In the genomic region with DNA sequence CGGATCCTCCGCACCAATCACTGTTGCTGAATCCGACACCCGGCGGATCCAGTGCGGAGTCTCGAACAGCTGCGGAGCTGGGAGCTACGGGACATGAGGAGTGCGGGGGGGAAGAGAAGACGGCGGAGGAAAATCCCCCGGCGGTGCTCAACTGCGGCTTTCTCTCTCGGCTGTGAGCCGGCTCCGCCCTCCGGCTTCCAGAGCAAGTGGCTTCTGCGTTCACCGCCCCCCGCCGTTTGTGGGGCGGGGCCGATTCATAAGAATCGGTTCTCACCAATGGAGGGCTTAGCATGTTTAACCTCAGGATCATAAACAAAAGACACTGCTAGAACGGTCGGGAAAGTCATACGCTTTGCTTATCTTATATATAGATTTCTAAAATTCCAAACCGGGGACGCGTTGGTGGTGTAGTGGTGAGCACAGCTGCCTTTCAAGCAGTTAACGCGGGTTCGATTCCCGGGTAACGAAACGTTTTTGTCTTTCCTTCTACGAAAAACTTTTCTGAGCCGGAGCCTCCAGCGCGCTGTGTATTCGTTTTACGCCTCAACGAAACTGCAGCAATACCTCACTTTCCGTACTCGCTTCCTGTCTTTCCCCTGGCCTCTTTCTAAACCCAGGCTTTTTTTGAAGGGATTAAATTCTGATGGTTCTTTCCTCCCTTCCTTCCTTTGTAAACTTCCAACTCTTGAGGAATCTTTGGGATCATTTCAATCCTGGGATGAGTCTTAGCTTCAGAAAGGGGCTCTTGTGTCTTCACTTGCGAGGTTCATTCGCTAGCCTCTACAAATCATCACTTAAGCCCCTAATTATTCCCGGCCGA, we compare ENCODE assay signal across 8 cellular contexts. TPM values are rescaled to one million over a fixed set of nuclear protein-coding genes. Genes with fewer than 3 reads are reported as not detected.
DNase-seq lines count a peak whose midpoint lies in the region; ATAC-seq and TF ChIP-seq lines count a peak whose summit lies in the region.
"Not testable (repeated sequence)": the region's sequence is repeated elsewhere in the genome, so short reads cannot be mapped to it uniquely, and the experiment has no call there.

No MANE protein-coding gene starts in this region.

- ATAC-seq in CD8-positive, alpha-beta T cell, result peak; percentile 94
- ATAC-seq in GM19463 (IDR thresholded peaks at IDR 0.05; ENCODE audit: unreplicated experiment) (peak; percentile 87), lower lobe of right lung (peak; percentile 96 to 97)

- peaks cover 11% of the 10 kb centered on the region for H3K4me1 Mint-ChIP-seq in CD8-positive, alpha-beta T cell (ENCODE audit: low read depth)

- peak; percentile 77 to 95 (median 82) for DNase-seq in CD8-positive, alpha-beta T cell
- DNase-seq in HL-60 (ENCODE audit: low read depth in 1 of 2, low spot score in 1 of 2) (peak in 1 of 2 experiments; percentile 91), lower lobe of right lung (peak; percentile 95)
- peak; percentile 91 for DNase-seq in NK-92 treated with Interleukin-12 subunit alpha and Interleukin-12 subunit beta, amount 100 ng/mL, for 24 hours (lab: John Stamatoyannopoulos, UW)
- peak; percentile 31 to 64 (median 62) for DNase-seq in activated CD8-positive, alpha-beta memory T cell treated with anti-CD3 and anti-CD28 coated beads for 48 hours (ENCODE audit: low read depth in 2 of 3, low spot score in 2 of 3)
- DNase-seq in effector memory CD4-positive, alpha-beta T cell, result peak; percentile 85 to 95 (median 91)
- DNase-seq in stimulated activated CD4-positive, alpha-beta T cell treated with anti-CD3 and anti-CD28 coated beads, Interleukin-4, amount 100 ng/mL, for 4 hours, result peak; percentile 89 to 94

- TF ChIP-seq CTCF in CD8-positive, alpha-beta T cell (IDR thresholded peaks at IDR 0.05); HL-60 (IDR thresholded peaks at IDR 0.05; ENCODE audit: insufficient read depth, low read length); lower lobe of right lung (IDR thresholded peaks at IDR 0.05): not testable (repeated sequence)

- H3K4me3 Mint-ChIP-seq in CD8-positive, alpha-beta T cell, result peak overlapping the region; percentile 93

- peak overlapping the region; percentile 66 for H3K27ac ChIP-seq in CD8-positive, alpha-beta T cell (ENCODE audit: low read depth, low read length)
- H3K27ac ChIP-seq in HL-60 (replicated peaks) (peak overlapping the region; percentile 64), lower lobe of right lung (peak overlapping the region; percentile 76)
- peak overlapping the region; percentile 70 for H3K27ac ChIP-seq in effector memory CD4-positive, alpha-beta T cell (ENCODE audit: insufficient read depth, low read length, poor library complexity, severe bottlenecking)

- not testable (repeated sequence) for H3K27me3 ChIP-seq in CD8-positive, alpha-beta T cell (ENCODE audit: insufficient read depth, low read length); HL-60 (ENCODE audit: insufficient read depth, poor library complexity, severe bottlenecking); effector memory CD4-positive, alpha-beta T cell (replicated peaks; ENCODE audit: control insufficient read depth, insufficient read depth, low read length, poor library complexity, severe bottlenecking); lower lobe of right lung (ENCODE audit: low read depth)

- not testable (repeated sequence) for H3K36me3 ChIP-seq in CD8-positive, alpha-beta T cell (ENCODE audit: insufficient read depth, low read length); effector memory CD4-positive, alpha-beta T cell (ENCODE audit: control insufficient read depth, insufficient read depth, low read length); lower lobe of right lung

- intact Hi-C loops in CD8-positive, alpha-beta T cell (cut with DNase I, micrococcal nuclease), result loop anchor here in 1 of 2 experiments (1.0 to 5.0 kb wide), 2 partner anchors 9 to 115 kb away; no protein-coding TSS in a partner anchor
- intact Hi-C loops in lower lobe of right lung (cut with DNase I), result not testable (repeated sequence)

- CTCF ChIA-PET in CD8-positive, alpha-beta T cell (lab: Charles Lee), result not testable (repeated sequence)

- H3K9me3 ChIP-seq in CD8-positive, alpha-beta T cell (ENCODE audit: low read length); effector memory CD4-positive, alpha-beta T cell (ENCODE audit: control insufficient read depth, low read length); lower lobe of right lung: not testable (repeated sequence)

- POLR2A ChIA-PET in CD8-positive, alpha-beta T cell (lab: Charles Lee), result interaction anchor here (0.8 to 1.3 kb wide), 4 partner anchors 9 to 114 kb away, joined by 3 to 10 read pairs (median 4); no protein-coding TSS in a partner anchor

- H3K27ac Mint-ChIP-seq in CD8-positive, alpha-beta T cell, result peak overlapping the region; percentile 94

- H3K36me3 Mint-ChIP-seq in CD8-positive, alpha-beta T cell, result not testable (repeated sequence)

- not testable (repeated sequence) for H3K9me3 Mint-ChIP-seq in CD8-positive, alpha-beta T cell

- not testable (repeated sequence) for H3K27me3 Mint-ChIP-seq in CD8-positive, alpha-beta T cell (ENCODE audit: low read depth)

- not testable (repeated sequence) for H3K4me1 ChIP-seq in CD8-positive, alpha-beta T cell (ENCODE audit: insufficient read depth, low read length); effector memory CD4-positive, alpha-beta T cell (ENCODE audit: control insufficient read depth, insufficient read depth, low read length, poor library complexity, severe bottlenecking); lower lobe of right lung

- peak overlapping the region; percentile 72 for H3K4me3 ChIP-seq in CD8-positive, alpha-beta T cell (ENCODE audit: low read depth, low read length)
- H3K4me3 ChIP-seq in HL-60 (replicated peaks; ENCODE audit: insufficient read depth, low read length) (peak overlapping the region; percentile 32), lower lobe of right lung (peak overlapping the region; percentile 59)
- H3K4me3 ChIP-seq in effector memory CD4-positive, alpha-beta T cell (ENCODE audit: insufficient read depth, low read depth, low read length, poor library complexity, severe bottlenecking), result peak overlapping the region; percentile 46

RNA-seq across cellular contexts. Expression of a gene that starts 18.4 kb away (rescaled TPM):
- not detected for total RNA-seq in CD8-positive, alpha-beta T cell
- 50.1 TPM for total RNA-seq in lower lobe of right lung

RNA-seq across cellular contexts. Expression of a gene that starts 50.4 kb away (rescaled TPM):
- not detected for total RNA-seq in CD8-positive, alpha-beta T cell
- total RNA-seq in lower lobe of right lung, result 31.9 TPM

Comparison
In these comparisons a context has a peak if more than half of its experiments do, and no peak if none do; other contexts are left out.
1. RNA of a gene that starts 18.4 kb away (total RNA-seq): 50.1 TPM in lower lobe of right lung (single experiment); not detected in CD8-positive, alpha-beta T cell; every median in the first group is over 10 times any median in the second.
2. RNA of a gene that starts 50.4 kb away (total RNA-seq): 31.9 TPM in lower lobe of right lung (single experiment); not detected in CD8-positive, alpha-beta T cell; every median in the first group is over 10 times any median in the second.
3. Peak in every context shown above with its lines, with median percentiles within 50 percentile points of each other: ATAC-seq, H3K27ac ChIP-seq and H3K4me3 ChIP-seq.